In the genomic region with DNA sequence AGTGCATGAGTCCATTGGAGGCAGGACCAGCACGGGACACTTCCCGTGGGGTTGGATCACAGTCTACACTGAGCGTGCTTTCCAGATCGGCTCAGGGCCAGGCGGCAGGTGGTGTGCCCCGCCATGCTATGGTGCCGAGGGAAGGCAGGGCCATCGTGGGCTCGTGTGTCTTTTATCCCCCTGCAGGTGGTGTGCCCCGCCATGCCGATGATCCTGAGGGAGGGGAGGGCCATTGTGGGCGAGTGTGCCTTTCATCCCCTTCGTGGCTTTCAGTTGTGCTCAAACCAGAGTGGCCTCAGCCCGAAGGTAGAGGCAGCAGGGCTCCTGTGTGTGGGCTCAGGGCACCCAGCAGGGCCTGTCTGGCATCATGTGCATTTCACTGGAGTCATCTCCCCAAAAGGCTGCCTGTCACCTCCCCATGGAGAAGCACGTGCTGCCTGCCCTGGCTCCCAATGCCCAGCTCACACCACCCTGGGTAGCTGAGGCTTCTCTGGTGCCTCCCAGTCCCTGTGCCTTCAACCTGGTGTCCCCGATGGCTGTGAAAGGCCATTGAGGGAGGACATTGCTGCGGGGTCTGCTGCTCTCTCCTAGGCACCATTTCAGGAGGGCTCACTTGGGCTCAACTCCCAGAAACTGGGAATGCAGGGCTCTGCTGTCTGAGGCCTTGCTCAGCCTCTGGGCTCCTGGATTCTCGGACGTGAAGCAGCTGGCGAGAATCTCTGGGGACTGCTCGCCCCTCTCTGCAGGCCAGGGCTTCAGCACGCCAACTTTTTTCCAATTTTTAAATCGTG, we compare ENCODE assay signal across 11 cellular contexts.
A peak's percentile ranks its signal among the peaks of the same experiment; 100 is the strongest.
DNase-seq lines count a peak whose midpoint lies in the region; TF ChIP-seq lines count a peak whose summit lies in the region.
"Had no signal": no experiment of that assay in that cellular context is flagged by ENCODE, and none has a peak within 500 bp of the region (broad histone marks: within the 10 kb centered on the region; RNA-seq: fewer than 3 reads in every experiment).

No MANE protein-coding gene starts in this region.

- H3K36me3 ChIP-seq in left ventricle myocardium inferior, result no peaks in the 10 kb centered on the region
- no peaks in the 10 kb centered on the region for H3K36me3 ChIP-seq in osteoblast (ENCODE audit: insufficient read depth, low read length)
- no peaks in the 10 kb centered on the region for H3K36me3 ChIP-seq in uterus
- H3K36me3 ChIP-seq: pancreas had no signal

- H3K4me1 ChIP-seq in left ventricle myocardium inferior, result peaks cover 19% of the 10 kb centered on the region
- peaks cover 15% of the 10 kb centered on the region for H3K4me1 ChIP-seq in osteoblast (ENCODE audit: insufficient read depth, low read length)
- no peaks in the 10 kb centered on the region for H3K4me1 ChIP-seq in uterus
- H3K4me1 ChIP-seq: pancreas had no signal

- no peak for TF ChIP-seq CTCF in left ventricle myocardium inferior (IDR thresholded peaks at IDR 0.05; ENCODE audit: borderline replicate concordance)
- no peak for TF ChIP-seq CTCF in osteoblast (IDR thresholded peaks at IDR 0.05; ENCODE audit: extremely low read depth, low read depth, low read length)
- TF ChIP-seq CTCF in uterus (IDR thresholded peaks at IDR 0.05), result no peak
- TF ChIP-seq CTCF in foreskin fibroblast (IDR thresholded peaks at IDR 0.05; ENCODE audit: low read depth, low read length), result no peak

- peak overlapping the region; percentile 76 for H3K4me2 ChIP-seq in osteoblast (ENCODE audit: insufficient read depth, low read length)

- H3K79me2 ChIP-seq in osteoblast (ENCODE audit: insufficient read depth, low read length), result no peaks in the 10 kb centered on the region

- intact Hi-C loops in left ventricle myocardium inferior (cut with micrococcal nuclease) (no loop called here), uterus (cut with DNase I; ENCODE audit: low total_unique reads) (no loop called here)

- peak overlapping the region; percentile 15 for H2AFZ ChIP-seq in osteoblast (ENCODE audit: low read length)

- CTCF ChIA-PET in HEK293T (lab: Yijun Ruan, JAX), result no interaction called here

- TF ChIP-seq POLR2A in uterus (IDR thresholded peaks at IDR 0.05), result no peak

- H3K27me3 ChIP-seq in left ventricle myocardium inferior (ENCODE audit: low read depth) (no peaks in the 10 kb centered on the region), osteoblast (ENCODE audit: insufficient read depth, low read length) (no peaks in the 10 kb centered on the region), uterus (no peaks in the 10 kb centered on the region)
- H3K27me3 ChIP-seq: pancreas had no signal

- H3K27ac ChIP-seq in left ventricle myocardium inferior (replicated peaks) (peak overlapping the region; percentile 77), osteoblast (ENCODE audit: low read depth, low read length) (peak overlapping the region; percentile 83), uterus (peak overlapping the region; percentile 82 to 86)
- H3K27ac ChIP-seq: pancreas had no signal

- H3K9me3 ChIP-seq in left ventricle myocardium inferior (replicated peaks) (no peaks in the 10 kb centered on the region), osteoblast (ENCODE audit: low read depth, low read length) (no peaks in the 10 kb centered on the region), uterus (no peaks in the 10 kb centered on the region)
- H3K9me3 ChIP-seq: A549, pancreas had no signal

- no peak overlapping the region for H3K4me3 ChIP-seq in left ventricle myocardium inferior
- no peak overlapping the region for H3K4me3 ChIP-seq in osteoblast (ENCODE audit: insufficient read depth, low read length)
- no peak overlapping the region for H3K4me3 ChIP-seq in uterus
- H3K4me3 ChIP-seq in foreskin fibroblast (ENCODE audit: low read depth in 1 of 2, low read length in 2 of 2), result no peak overlapping the region
- H3K4me3 ChIP-seq: A549, pancreas had no signal

- peak; percentile 59 for DNase-seq in activated effector memory CD4-positive, alpha-beta T cell treated with anti-CD3 and anti-CD28 coated beads, Interleukin-2, amount 50 U/mL, for 16 hours
- no peak for DNase-seq in activated effector memory CD4-positive, alpha-beta T cell treated with Interleukin-2 at 50 U/mL for 16 hours
- DNase-seq in left ventricle myocardium inferior, result no peak
- DNase-seq in osteoblast (ENCODE audit: insufficient read length, low spot score, missing footprints), result no peak
- DNase-seq in uterus, result peak; percentile 21 to 22
- DNase-seq in foreskin fibroblast, result no peak
- no peak for DNase-seq in HEK293T (ENCODE audit: extremely low spot score)
- DNase-seq in activated CD4-positive, alpha-beta T cell treated with anti-CD3 and anti-CD28 coated beads for 4 hours, result no peak
- DNase-seq: stimulated activated CD4-positive, alpha-beta T cell treated with anti-CD3 and anti-CD28 coated beads, Interleukin-4, amount 100 ng/mL, for 1 hour had no signal

- POLR2A ChIA-PET in HEK293T (lab: Yijun Ruan, JAX), result no interaction called here

- no peaks in the 10 kb centered on the region for H4K20me1 ChIP-seq in osteoblast (ENCODE audit: insufficient read depth, low read length)

TF ChIP-seq in HEK293T, 16 proteins besides CTCF, POLR2A, EP300 and RAD21:
- TF ChIP-seq FOXM1 (IDR thresholded peaks at IDR 0.05; ENCODE audit: borderline replicate concordance) (no peak), ARNT (IDR thresholded peaks at IDR 0.05) (no peak), SP1 (IDR thresholded peaks at IDR 0.05) (no peak), ZNF384 (IDR thresholded peaks at IDR 0.05) (no peak), L3MBTL2 (conservative IDR thresholded peaks at IDR 0.05) (no peak), NFRKB (IDR thresholded peaks at IDR 0.05) (no peak), CTBP1 (IDR thresholded peaks at IDR 0.05; ENCODE audit: borderline replicate concordance) (no peak), ELF4 (IDR thresholded peaks at IDR 0.05) (no peak), FOXK2 (IDR thresholded peaks at IDR 0.05) (no peak)
- TF ChIP-seq, protein P1, sequence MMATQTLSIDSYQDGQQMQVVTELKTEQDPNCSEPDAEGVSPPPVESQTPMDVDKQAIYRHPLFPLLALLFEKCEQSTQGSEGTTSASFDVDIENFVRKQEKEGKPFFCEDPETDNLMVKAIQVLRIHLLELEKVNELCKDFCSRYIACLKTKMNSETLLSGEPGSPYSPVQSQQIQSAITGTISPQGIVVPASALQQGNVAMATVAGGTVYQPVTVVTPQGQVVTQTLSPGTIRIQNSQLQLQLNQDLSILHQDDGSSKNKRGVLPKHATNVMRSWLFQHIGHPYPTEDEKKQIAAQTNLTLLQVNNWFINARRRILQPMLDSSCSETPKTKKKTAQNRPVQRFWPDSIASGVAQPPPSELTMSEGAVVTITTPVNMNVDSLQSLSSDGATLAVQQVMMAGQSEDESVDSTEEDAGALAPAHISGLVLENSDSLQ (IDR thresholded peaks at IDR 0.05), result no peak

Comparison
In these comparisons a context has a peak if more than half of its experiments do, and no peak if none do; other contexts are left out.
1. DNase-seq: peak in activated effector memory CD4-positive, alpha-beta T cell treated with anti-CD3 and anti-CD28 coated beads, Interleukin-2, amount 50 U/mL, for 16 hours (single experiment) and uterus (2 of 2); none in activated effector memory CD4-positive, alpha-beta T cell treated with Interleukin-2 at 50 U/mL for 16 hours (single experiment), left ventricle myocardium inferior (single experiment), osteoblast (single experiment), foreskin fibroblast (0 of 2), HEK293T (single experiment) and activated CD4-positive, alpha-beta T cell treated with anti-CD3 and anti-CD28 coated beads for 4 hours (0 of 2).
2. Peak in every context shown above with its lines, with median percentiles within 50 percentile points of each other: H3K27ac ChIP-seq.